ENCODE assay signal across 12 cellular contexts in the genomic region with DNA sequence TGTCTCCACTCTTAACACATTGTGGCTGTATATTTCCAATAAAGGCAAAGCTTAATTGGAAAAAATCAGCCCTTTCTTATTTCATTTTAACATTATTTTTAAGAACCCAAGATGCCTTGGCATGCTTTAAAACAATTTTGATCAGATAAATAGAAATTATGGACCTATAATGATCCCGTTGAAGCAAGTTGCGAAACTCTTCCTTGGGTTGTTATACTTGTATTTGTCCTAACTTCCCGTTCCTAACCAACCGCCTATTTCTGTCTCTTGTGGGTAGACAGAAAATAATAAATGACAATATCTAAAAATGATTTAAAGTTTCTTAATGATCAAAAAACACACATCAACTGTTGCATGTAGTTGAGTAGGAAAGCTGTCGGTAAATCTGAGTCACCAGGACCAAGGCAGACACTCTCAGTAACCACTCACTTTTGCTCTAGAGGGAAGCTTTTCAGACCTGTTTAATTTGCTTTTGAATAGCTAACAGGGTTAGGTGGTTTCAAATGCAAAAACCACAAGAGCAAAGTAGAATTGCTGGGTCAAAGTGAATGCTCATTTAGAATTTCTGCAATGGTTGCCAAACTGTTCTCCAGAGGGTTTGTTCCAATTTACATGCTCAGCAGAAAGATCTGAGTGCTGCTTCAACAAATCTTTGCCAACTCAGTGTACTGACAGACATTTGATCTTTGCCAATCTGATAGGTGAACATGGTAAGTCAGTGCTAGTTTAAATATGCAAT. TPM values are rescaled to one million over a fixed set of nuclear protein-coding genes. Genes with fewer than 3 reads are reported as not detected.
DNase-seq lines count a peak whose midpoint lies in the region; ATAC-seq and FAIRE-seq lines count a peak whose summit lies in the region.
"Had no signal": no experiment of that assay in that cellular context is flagged by ENCODE, and none has a peak within 500 bp of the region (broad histone marks: within the 10 kb centered on the region; RNA-seq: fewer than 3 reads in every experiment).

No MANE protein-coding gene starts in this region.

- H3K9ac ChIP-seq in ES-I3 (ENCODE audit: low read depth, low read length) (0 out of 2 replicates have a peak overlapping the region, but pooled peaks have one; percentile 23), HUES64 (ENCODE audit: low read depth, low read length) (peak overlapping the region; percentile 30)

- ATAC-seq in HG02610 (IDR thresholded peaks at IDR 0.05; ENCODE audit: unreplicated experiment) (no peak), GM21515 (IDR thresholded peaks at IDR 0.05; ENCODE audit: unreplicated experiment) (no peak)

- H3K27ac ChIP-seq in HUES64 (ENCODE audit: low read depth, low read length) = peak overlapping the region; percentile 85

- peaks cover 16% of the 10 kb centered on the region; the same call in 1 of the 2 replicates for H3K4me1 ChIP-seq in ES-I3 (ENCODE audit: insufficient read depth, low read length)
- peaks cover 15% of the 10 kb centered on the region for H3K4me1 ChIP-seq in HUES64 (ENCODE audit: insufficient read depth, low read length)

- FAIRE-seq in islet of Langerhans (lab: Jason Lieb, UNC) = peak; percentile 55

- H3K36me3 ChIP-seq in ES-I3 (ENCODE audit: insufficient read depth, low read length) (no peaks in the 10 kb centered on the region), HUES64 (ENCODE audit: insufficient read depth, low read length) (no peaks in the 10 kb centered on the region)

- no peaks in the 10 kb centered on the region for H3K27me3 ChIP-seq in HUES64 (ENCODE audit: insufficient read depth, low read length)

- peak overlapping the region; percentile 24 for H3K4me3 ChIP-seq in HUES64 (ENCODE audit: low read length)

- 75% methylated on average over 2 of the region's 5 CpGs for WGBS in HUES64

- H3K9me3 ChIP-seq in ES-I3 (ENCODE audit: control insufficient read depth, insufficient read depth, low read length) = no peaks in the 10 kb centered on the region
- 0 out of 2 replicates have a peak, but pooled peaks cover 2% of the 10 kb centered on the region for H3K9me3 ChIP-seq in HUES64 (ENCODE audit: insufficient read depth, low read depth, low read length)
- H3K9me3 ChIP-seq: Caco-2 had no signal

- DNase-seq in SKM-1 (lab: John Stamatoyannopoulos, UW; ENCODE audit: unreplicated experiment) = peak; percentile 45
- no peak for DNase-seq in NCI-H345 treated with DMSO at 0.1 percent for 48 hours (lab: John Stamatoyannopoulos, UW; ENCODE audit: unreplicated experiment)
- DNase-seq: Caco-2, left cardiac atrium, NCI-H526 treated with DMSO at 0.1 percent for 48 hours, occipital lobe had no signal

RNA-seq across cellular contexts. Expression of gene KCNK5, which starts 34.2 kb away (rescaled TPM):
- 19.2 TPM for polyA plus RNA-seq in HUES64 (2013, experiment 1 of 2)
- polyA plus RNA-seq in HUES64 (2013, experiment 2 of 2) = 20.2 TPM

RNA-seq across cellular contexts. Expression of gene KCNK17, which starts 50.8 kb away (rescaled TPM):
- polyA plus RNA-seq in HUES64 (2013, experiment 1 of 2) = 1.2 TPM
- polyA plus RNA-seq in HUES64 (2013, experiment 2 of 2) = 0.89 TPM
- polyA plus RNA-seq: fibroblast of lung had no signal

RNA-seq across cellular contexts. Expression of gene KCNK16, which starts 59.0 kb away (rescaled TPM):
- not detected for polyA plus RNA-seq in HUES64 (2013, experiment 1 of 2)
- polyA plus RNA-seq in HUES64 (2013, experiment 2 of 2) = not detected
- polyA plus RNA-seq: fibroblast of lung had no signal
